Comparison of ENCODE assay signal across 13 cellular contexts in the genomic region with DNA sequence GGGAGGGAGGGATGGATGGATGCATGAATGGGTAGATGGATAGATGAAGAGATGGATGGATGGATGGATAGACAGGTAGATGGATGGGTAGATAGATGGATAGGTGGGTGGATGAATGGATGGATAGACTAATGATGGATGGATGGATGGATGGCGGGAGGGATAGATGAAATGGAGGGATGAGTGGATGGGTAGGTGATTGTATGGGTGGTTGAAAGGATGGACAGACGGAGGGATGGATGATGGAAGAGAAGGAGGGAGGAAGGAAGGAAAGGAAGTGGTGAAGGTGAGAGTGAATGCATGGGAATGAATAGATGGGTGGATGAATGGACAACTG. TPM values are rescaled to one million over a fixed set of nuclear protein-coding genes. Genes with fewer than 3 reads are reported as not detected.
"Had no signal": no experiment of that assay in that cellular context is flagged by ENCODE, and none has a peak within 500 bp of the region (broad histone marks: within the 10 kb centered on the region; RNA-seq: fewer than 3 reads in every experiment).

No MANE protein-coding gene starts in this region.

- H3K27me3 ChIP-seq: cardiac muscle cell, heart left ventricle, neural progenitor cell had no signal

- H3K9me3 ChIP-seq: heart left ventricle had no signal

- DNase-seq: activated CD4-positive, alpha-beta T cell treated with anti-CD3 and anti-CD28 coated beads for 1 hour; activated CD8-positive, alpha-beta memory T cell treated with anti-CD3 and anti-CD28 coated beads for 24 hours; foreskin melanocyte; islet precursor cell; left ventricle myocardium superior; mesenchymal stem cell; retina had no signal

- H3K4me1 ChIP-seq: neural progenitor cell, parathyroid adenoma had no signal

- H3K36me3 Mint-ChIP-seq: neural progenitor cell had no signal

- H3K27ac ChIP-seq: cardiac muscle cell, neural progenitor cell, parathyroid adenoma had no signal

- H3K9ac ChIP-seq: neural progenitor cell, parathyroid adenoma had no signal

- H2AFZ ChIP-seq: neural progenitor cell, parathyroid adenoma had no signal

- H3K4me2 ChIP-seq: neural progenitor cell had no signal

- ATAC-seq: heart left ventricle had no signal

- H3K36me3 ChIP-seq: cardiac muscle cell, heart left ventricle, neural progenitor cell had no signal

- H3K4me3 ChIP-seq: cardiac muscle cell, heart left ventricle, neural progenitor cell had no signal

RNA-seq across cellular contexts. Expression of a gene that starts 3.7 kb away (rescaled TPM):
- total RNA-seq: astrocyte had no signal

RNA-seq across cellular contexts. Expression of a gene that starts 24.1 kb away (rescaled TPM):
- total RNA-seq: astrocyte, cardiac muscle cell, urinary bladder had no signal
- polyA plus RNA-seq: cardiac muscle cell had no signal
